ENCODE assay signal across 31 cellular contexts in genomic region chr18:11923454-11923853, GRCh38.
"Had no signal": no experiment of that assay in that cellular context is flagged by ENCODE, and none has a peak within 500 bp of the region (broad histone marks: within the 10 kb centered on the region; RNA-seq: fewer than 3 reads in every experiment).

No MANE protein-coding gene starts in this region.

- H3K9me3 ChIP-seq: adrenal gland, ascending aorta, body of pancreas, breast epithelium had no signal

- ATAC-seq: activated naive CD4-positive, alpha-beta T cell treated with anti-CD3 and anti-CD28 coated beads, Interleukin-2, amount 50 U/mL, for 72 hours; activated naive CD8-positive, alpha-beta T cell treated with anti-CD3 and anti-CD28 coated beads, Interleukin-2, amount 50 U/mL, for 24 hours; activated T-cell treated with anti-CD3 and anti-CD28 coated beads, Interleukin-2, amount 50 U/mL, for 4 hours; activated T-cell treated with anti-CD3 and anti-CD28 coated beads, Interleukin-2, amount 50 U/mL, for 72 hours; activated T-helper 17 cell treated with anti-CD3 and anti-CD28 coated beads, Interleukin-2, amount 50 U/mL, for 72 hours; body of pancreas had no signal

- DNase-seq: activated effector memory CD4-positive, alpha-beta T cell treated with anti-CD3 and anti-CD28 coated beads, Interleukin-2, amount 50 U/mL, for 16 hours; activated effector memory CD4-positive, alpha-beta T cell treated with Interleukin-2 at 50 U/mL for 16 hours; activated gamma-delta T cell; activated gamma-delta T cell treated with Interleukin-2 at 50 U/mL for 16 hours; activated naive CD4-positive, alpha-beta T cell; activated naive CD4-positive, alpha-beta T cell treated with anti-CD3 and anti-CD28 coated beads for 36 hours; activated naive CD4-positive, alpha-beta T cell treated with anti-CD3 and anti-CD28 coated beads, Interleukin-2, amount 10 ng/mL, durations not matched to agents 7 days and 5 days; activated naive CD4-positive, alpha-beta T cell treated with anti-CD3 and anti-CD28 coated beads, Interleukin-2, amount 50 U/mL, for 16 hours; activated naive CD4-positive, alpha-beta T cell treated with Interleukin-2 at 50 U/mL for 16 hours; activated naive CD8-positive, alpha-beta T cell treated with anti-CD3 and anti-CD28 coated beads for 36 hours; activated naive CD8-positive, alpha-beta T cell treated with anti-CD3 and anti-CD28 coated beads, Interleukin-2, amount 10 ng/mL, durations not matched to agents 7 days and 5 days; activated naive CD8-positive, alpha-beta T cell treated with anti-CD3 and anti-CD28 coated beads, Interleukin-2, amount 50 U/mL, for 24 hours; activated T-cell treated with anti-CD3 and anti-CD28 coated beads, Interleukin-2, amount 50 U/mL, for 4 hours; activated T-cell treated with anti-CD3 and anti-CD28 coated beads, Interleukin-2, amount 50 U/mL, for 48 hours; activated T-cell treated with anti-CD3 and anti-CD28 coated beads, Interleukin-2, amount 50 U/mL, for 72 hours; adrenal gland; amniotic stem cell; amygdala; anterior cingulate cortex; body of pancreas; brain microvascular endothelial cell; caudate nucleus; central memory CD4-positive, alpha-beta T cell; cerebellar nuclear complex had no signal

- H3K27ac ChIP-seq: adrenal gland, ascending aorta, body of pancreas, brain microvascular endothelial cell, breast epithelium, cardiac muscle cell had no signal

- H3K27me3 ChIP-seq: adrenal gland, ascending aorta, body of pancreas, brain microvascular endothelial cell, breast epithelium, cardiac muscle cell had no signal

- FAIRE-seq: astrocyte, colon had no signal

- H3K36me3 ChIP-seq: adrenal gland, ascending aorta, brain microvascular endothelial cell, breast epithelium, cardiac muscle cell had no signal

- H3K4me3 ChIP-seq: adrenal gland, ascending aorta, body of pancreas, breast epithelium, cardiac muscle cell had no signal

- H3K4me1 ChIP-seq: adrenal gland, ascending aorta, body of pancreas, breast epithelium had no signal
